In genomic region chr3:23377928-23378672, GRCh38 we compare ENCODE assay signal across 18 cellular contexts.
A peak's percentile ranks its signal among the peaks of the same experiment; 100 is the strongest.
DNase-seq lines count a peak whose midpoint lies in the region; ATAC-seq and TF ChIP-seq lines count a peak whose summit lies in the region.
"Had no signal": no experiment of that assay in that cellular context is flagged by ENCODE, and none has a peak within 500 bp of the region (broad histone marks: within the 10 kb centered on the region; RNA-seq: fewer than 3 reads in every experiment).

No MANE protein-coding gene starts in this region.

- H2AFZ ChIP-seq in OCI-LY3 (ENCODE audit: low read depth, low read length), result no peak overlapping the region

- H3K36me3 ChIP-seq in BLaER1, result no peaks in the 10 kb centered on the region
- no peaks in the 10 kb centered on the region for H3K36me3 ChIP-seq in OCI-LY3 (replicated peaks; ENCODE audit: low read depth, low read length)
- H3K36me3 ChIP-seq: esophagus squamous epithelium, HAP-1, right atrium auricular region had no signal

- peak; percentile 49 for ATAC-seq in GM21360 (IDR thresholded peaks at IDR 0.05; ENCODE audit: unreplicated experiment)
- peak; percentile 67 for ATAC-seq in HG03432 (IDR thresholded peaks at IDR 0.05; ENCODE audit: unreplicated experiment)
- ATAC-seq: stimulated activated naive CD8-positive, alpha-beta T cell treated with anti-CD3 and anti-CD28 coated beads, Interleukin-15, amount 100 ng/mL, for 72 hours had no signal

- H3K4me2 ChIP-seq in BLaER1 (peak overlapping the region; percentile 57), OCI-LY3 (ENCODE audit: low read length) (peak overlapping the region; percentile 18; the same call in 1 of the 2 replicates)

- H3K79me2 ChIP-seq in OCI-LY3 (ENCODE audit: low read length), result peaks cover 3% of the 10 kb centered on the region; the same call in 1 of the 2 replicates

- no peak overlapping the region for H3K9ac ChIP-seq in BLaER1
- no peak overlapping the region for H3K9ac ChIP-seq in OCI-LY3 (ENCODE audit: low read length)

- H3K27me3 ChIP-seq in BLaER1 (no peaks in the 10 kb centered on the region), OCI-LY3 (ENCODE audit: low read depth, low read length) (no peaks in the 10 kb centered on the region)
- H3K27me3 ChIP-seq: esophagus squamous epithelium, right atrium auricular region had no signal

- H3K9me3 ChIP-seq in BLaER1 (no peaks in the 10 kb centered on the region), OCI-LY3 (ENCODE audit: insufficient read depth, low read length) (no peaks in the 10 kb centered on the region)
- H3K9me3 ChIP-seq: esophagus squamous epithelium, HAP-1, right atrium auricular region had no signal

- H4K20me1 ChIP-seq in BLaER1, result no peaks in the 10 kb centered on the region
- peaks cover 12% of the 10 kb centered on the region for H4K20me1 ChIP-seq in OCI-LY3 (ENCODE audit: insufficient read depth, low read length)

- DNase-seq in GM20000 (ENCODE audit: low spot score), result no peak
- no peak for DNase-seq in DMS153 (lab: John Stamatoyannopoulos, UW)
- DNase-seq in DMS79 (lab: John Stamatoyannopoulos, UW), result no peak
- DNase-seq in NCI-H510A treated with DMSO at 0.1 percent for 48 hours (lab: John Stamatoyannopoulos, UW), result no peak
- DNase-seq: activated CD4-positive, CD25-positive, alpha-beta regulatory T cell treated with anti-CD3 and anti-CD28 coated beads, Interleukin-2, amount 50 U/mL, for 72 hours; caudate nucleus; CD4-positive, CD25-positive, alpha-beta regulatory T cell; esophagus squamous epithelium; NCI-H1092 treated with DMSO at 0.1 percent for 48 hours; NCI-H82; Right ventricle myocardium superior; stimulated activated naive CD8-positive, alpha-beta T cell treated with anti-CD3 and anti-CD28 coated beads, Interleukin-15, amount 100 ng/mL, for 72 hours had no signal

- H3K4me3 ChIP-seq in BLaER1 (no peak overlapping the region), OCI-LY3 (ENCODE audit: low read length) (no peak overlapping the region)
- H3K4me3 ChIP-seq: esophagus squamous epithelium, HAP-1, right atrium auricular region had no signal

- H3K4me1 ChIP-seq in BLaER1 (peaks cover 30% of the 10 kb centered on the region), OCI-LY3 (ENCODE audit: low read length) (peaks cover 18% of the 10 kb centered on the region)
- H3K4me1 ChIP-seq: HAP-1, right atrium auricular region had no signal

- TF ChIP-seq CTCF in OCI-LY3 (IDR thresholded peaks at IDR 0.05; ENCODE audit: low read depth, low read length) (no peak), GM20000 (IDR thresholded peaks at IDR 0.05; ENCODE audit: extremely low read depth, missing control alignments) (no peak)

- H3K27ac ChIP-seq in BLaER1, result peak overlapping the region; percentile 56; the same call in 1 of the 2 replicates
- H3K27ac ChIP-seq in OCI-LY3 (ENCODE audit: low read length), result no peak overlapping the region
- H3K27ac ChIP-seq: esophagus squamous epithelium, right atrium auricular region had no signal
